19 cellular contexts compared by ENCODE assay signal in genomic region chr9:136754626-136755284, GRCh38. TPM values are rescaled to one million over a fixed set of nuclear protein-coding genes. Genes with fewer than 3 reads are reported as not detected.
DNase-seq lines count a peak whose midpoint lies in the region; ATAC-seq, FAIRE-seq and TF ChIP-seq lines count a peak whose summit lies in the region.
"Had no signal": no experiment of that assay in that cellular context is flagged by ENCODE, and none has a peak within 500 bp of the region (broad histone marks: within the 10 kb centered on the region; RNA-seq: fewer than 3 reads in every experiment).

No MANE protein-coding gene starts in this region.

- TF ChIP-seq RAD21 in HepG2 (CRISPR knock-in tag; IDR thresholded peaks at IDR 0.05): no peak

- no peaks in the 10 kb centered on the region for H4K20me1 ChIP-seq in HepG2 (ENCODE audit: insufficient read depth, low read length)

- H3K27ac ChIP-seq in HepG2 (ENCODE audit: extremely low read length, insufficient read depth, low read length): no peak overlapping the region
- H3K27ac ChIP-seq in right lobe of liver: no peak overlapping the region

- TF ChIP-seq EP300 in HepG2 (IDR thresholded peaks at IDR 0.05; ENCODE audit: low read depth in 2 of 2, low read length in 2 of 2): no peak
- no peak for TF ChIP-seq EP300 in HepG2 (CRISPR knock-in tag; IDR thresholded peaks at IDR 0.05; ENCODE audit: borderline replicate concordance)

- no TSS peak for BruUV-seq in HepG2 (replicated peaks; lab: Mats Ljungman, UMichigan)

- TF ChIP-seq CTCF in HepG2 (CRISPR knock-in tag; IDR thresholded peaks at IDR 0.05) (no peak), right lobe of liver (IDR thresholded peaks at IDR 0.05) (no peak), WTC11 (IDR thresholded peaks at IDR 0.05) (no peak)

- CTCF ChIA-PET in HepG2 (lab: Yijun Ruan, JAX; ENCODE audit: low intra/inter-chr PET ratio, low total read pairs): no interaction called here
- CTCF ChIA-PET in WTC11 (lab: Charles Lee): interaction anchor here (0.7 to 1.7 kb wide), 8 partner anchors 8 to 294 kb away, joined by 3 to 11 read pairs (median 3); partner anchors contain the start of gene LCN10

- no peak overlapping the region for H3K27ac Mint-ChIP-seq in WTC11
- H3K27ac Mint-ChIP-seq: CD4-positive, alpha-beta T cell had no signal

- H3K4me1 Mint-ChIP-seq in WTC11: no peaks in the 10 kb centered on the region

- in situ Hi-C loops in HepG2 (cut with HindIII; ENCODE audit: extremely low pct_ligation_motif_present, low pct_unique_long_range_greater_than_20kb): no loop called here

- H3K36me3 ChIP-seq in HepG2 (replicated peaks in 1 of 2; ENCODE audit: control insufficient read depth in 1 of 2, insufficient read depth in 2 of 2, low read length in 2 of 2) (no peaks in the 10 kb centered on the region), right lobe of liver (no peaks in the 10 kb centered on the region)

- ATAC-seq in HepG2 (peak; percentile 48), right lobe of liver (no peak), WTC11 (peak; percentile 61), HG02623 (IDR thresholded peaks at IDR 0.05; ENCODE audit: unreplicated experiment) (no peak)

- H2AFZ ChIP-seq in HepG2 (ENCODE audit: low read length): no peak overlapping the region

- H3K4me2 ChIP-seq in HepG2 (ENCODE audit: low read depth, low read length): peak overlapping the region; percentile 30; the same call in 1 of the 2 replicates

- POLR2A ChIA-PET in HepG2 (lab: Yijun Ruan, JAX) (interaction anchor here (0.8 kb wide), 1 partner anchor 27 kb away, joined by 3 read pairs; no protein-coding TSS in a partner anchor), WTC11 (lab: Charles Lee) (no interaction called here)

- H3K4me1 ChIP-seq in HepG2 (ENCODE audit: insufficient read depth, low read length): peaks cover 12% of the 10 kb centered on the region; the same call in 1 of the 2 replicates
- no peaks in the 10 kb centered on the region for H3K4me1 ChIP-seq in right lobe of liver

- no peak overlapping the region for H3K4me3 Mint-ChIP-seq in WTC11
- H3K4me3 Mint-ChIP-seq: CD4-positive, alpha-beta T cell had no signal

- 87% methylated on average over 8 of the region's 23 CpGs for WGBS in HepG2 (ENCODE audit: low lambda C conversion rate)
- no CpG with 5 or more reads among the region's 23 CpGs for WGBS in right lobe of liver (ENCODE audit: insufficient coverage, low coverage, low lambda C conversion rate, missing lambda C conversion rate)

- H3K27me3 Mint-ChIP-seq in WTC11 (ENCODE audit: low read depth): peaks cover 3% of the 10 kb centered on the region; the same call in 1 of the 2 replicates

- H3K4me3 ChIP-seq in HepG2 (replicated peaks in 1 of 3; ENCODE audit: insufficient read depth in 1 of 3, low read depth in 2 of 3, low read length in 3 of 3) (no peak overlapping the region), right lobe of liver (no peak overlapping the region)

- TF ChIP-seq POLR2A in HepG2 (IDR thresholded peaks at IDR 0.05; ENCODE audit: insufficient read depth in 1 of 2, low read depth in 2 of 2, low read length in 2 of 2) (no peak), right lobe of liver (IDR thresholded peaks at IDR 0.05) (no peak)

- DNase-seq in HepG2 (ENCODE audit: low spot score) (no peak), right lobe of liver (no peak), WTC11 (ENCODE audit: low spot score) (no peak), islet precursor cell (peak; percentile 70), NCI-H187 (lab: John Stamatoyannopoulos, UW) (no peak)
- DNase-seq in stimulated activated CD4-positive, alpha-beta T cell treated with anti-CD3 and anti-CD28 coated beads, Interleukin-4, amount 100 ng/mL, for 24 hours: no peak
- DNase-seq: ACHN; AML-193; Calu3; CD4-positive, alpha-beta T cell; DMS79; KG1; NCI-H1436; NCI-H345; NCI-H526; SHP77 treated with DMSO at 0.1 percent for 48 hours had no signal

- no peak overlapping the region for H3K9ac ChIP-seq in HepG2 (ENCODE audit: insufficient read depth, low read depth, low read length)

- H3K27me3 ChIP-seq in HepG2 (ENCODE audit: control insufficient read depth in 1 of 2, insufficient read depth in 2 of 2, low read length in 2 of 2): peaks cover 8 to 43% of the 10 kb centered on the region in 2 experiments; a peak in 4 of 5 replicates
- no peaks in the 10 kb centered on the region for H3K27me3 ChIP-seq in right lobe of liver

- intact Hi-C loops in HepG2 (cut with micrococcal nuclease; ENCODE audit: unreplicated experiment) (no loop called here), right lobe of liver (cut with DNase I) (no loop called here)

- FAIRE-seq in HepG2 (lab: Jason Lieb, UNC): no peak
- FAIRE-seq: G401.6 had no signal

- peaks cover 11% of the 10 kb centered on the region for H3K36me3 Mint-ChIP-seq in WTC11

- H3K9me3 Mint-ChIP-seq in WTC11: peaks cover 33% of the 10 kb centered on the region

- peaks cover 15% of the 10 kb centered on the region for H3K9me3 ChIP-seq in HepG2 (ENCODE audit: low read length)
- H3K9me3 ChIP-seq in right lobe of liver: no peaks in the 10 kb centered on the region

- no peaks in the 10 kb centered on the region for H3K79me2 ChIP-seq in HepG2 (ENCODE audit: insufficient read depth, low read length)

RNA-seq across cellular contexts. Expression of gene LCN8, which starts 3.3 kb away (rescaled TPM):
- total RNA-seq in HepG2 (2016; rRNA removed; fragmentation: Illumina TruSeq; extraction: Trizol) (not detected in 2 replicates), right lobe of liver (not detected), WTC11 (2021) (0.21 TPM in 1 of 3 replicates, not detected in the others)
- not detected in 2 replicates for total RNA-seq in HepG2 (2016; cell fraction: cytosol; rRNA removed; fragmentation: Illumina TruSeq; extraction: Trizol; ENCODE audit: low read depth)
- not detected in 2 replicates for total RNA-seq in HepG2 (2016; cell fraction: insoluble cytoplasmic fraction; rRNA removed; fragmentation: Illumina TruSeq; extraction: Trizol)
- not detected in 2 replicates for total RNA-seq in HepG2 (2016; cell fraction: membrane; rRNA removed; fragmentation: Illumina TruSeq; extraction: Trizol)
- not detected in 2 replicates for total RNA-seq in HepG2 (2016; cell fraction: nucleus; rRNA removed; fragmentation: Illumina TruSeq; extraction: Trizol)
- polyA plus RNA-seq in HepG2 (2011; rRNA removed): 0.15 TPM in 1 of 2 replicates, not detected in the other
- 0.01 TPM in 1 of 2 replicates, not detected in the other for polyA plus RNA-seq in HepG2 (2011; cell fraction: cytosol; rRNA removed)
- polyA plus RNA-seq in HepG2 (2011; cell fraction: nucleus; rRNA removed): 0.64 and 1.8 TPM in 2 replicates
- polyA plus RNA-seq in HepG2 (2012): not detected in 2 replicates
- not detected in 2 replicates for polyA plus RNA-seq in HepG2 (2016; cell fraction: cytosol; fragmentation: Illumina TruSeq; extraction: Trizol; ENCODE audit: low read depth)
- not detected in 2 replicates for polyA plus RNA-seq in HepG2 (2016; cell fraction: insoluble cytoplasmic fraction; fragmentation: Illumina TruSeq; extraction: Trizol; ENCODE audit: low read depth)
- polyA plus RNA-seq in HepG2 (2016; cell fraction: membrane; fragmentation: Illumina TruSeq; extraction: Trizol; ENCODE audit: low read depth): not detected in 2 replicates
- polyA plus RNA-seq in HepG2 (2016; cell fraction: nucleus; fragmentation: Illumina TruSeq; extraction: Trizol; ENCODE audit: insufficient read depth, low read depth): not detected in 2 replicates
- polyA minus RNA-seq in HepG2 (2011; rRNA and poly(A)+ RNA removed; ENCODE audit: low replicate concordance): not detected in 2 replicates
- not detected in 2 replicates for polyA minus RNA-seq in HepG2 (2011; cell fraction: cytosol; rRNA and poly(A)+ RNA removed)
- polyA minus RNA-seq in HepG2 (2011; cell fraction: nucleus; rRNA and poly(A)+ RNA removed): not detected in 2 replicates
- total RNA-seq: Calu3; CD4-positive, alpha-beta T cell; OCI-LY7 had no signal

RNA-seq across cellular contexts. Expression of gene LCN6, which starts 6.4 kb away (rescaled TPM):
- total RNA-seq in HepG2 (2016; rRNA removed; fragmentation: Illumina TruSeq; extraction: Trizol) (not detected in 2 replicates), right lobe of liver (under 1 TPM in 2 of 6 experiments, not detected in 4; 0.26 to 0.63 TPM), WTC11 (2021) (not detected in 3 replicates)
- total RNA-seq in HepG2 (2016; cell fraction: cytosol; rRNA removed; fragmentation: Illumina TruSeq; extraction: Trizol; ENCODE audit: low read depth): not detected in 2 replicates
- total RNA-seq in HepG2 (2016; cell fraction: insoluble cytoplasmic fraction; rRNA removed; fragmentation: Illumina TruSeq; extraction: Trizol): not detected in 2 replicates
- not detected in 2 replicates for total RNA-seq in HepG2 (2016; cell fraction: membrane; rRNA removed; fragmentation: Illumina TruSeq; extraction: Trizol)
- total RNA-seq in HepG2 (2016; cell fraction: nucleus; rRNA removed; fragmentation: Illumina TruSeq; extraction: Trizol): not detected in 2 replicates
- polyA plus RNA-seq in HepG2 (2011; rRNA removed): not detected in 2 replicates
- polyA plus RNA-seq in HepG2 (2011; cell fraction: cytosol; rRNA removed): not detected in 2 replicates
- polyA plus RNA-seq in HepG2 (2011; cell fraction: nucleus; rRNA removed): not detected in 2 replicates
- not detected in 2 replicates for polyA plus RNA-seq in HepG2 (2012)
- not detected in 2 replicates for polyA plus RNA-seq in HepG2 (2016; cell fraction: cytosol; fragmentation: Illumina TruSeq; extraction: Trizol; ENCODE audit: low read depth)
- polyA plus RNA-seq in HepG2 (2016; cell fraction: insoluble cytoplasmic fraction; fragmentation: Illumina TruSeq; extraction: Trizol; ENCODE audit: low read depth): not detected in 2 replicates
- polyA plus RNA-seq in HepG2 (2016; cell fraction: membrane; fragmentation: Illumina TruSeq; extraction: Trizol; ENCODE audit: low read depth): not detected in 2 replicates
- polyA plus RNA-seq in HepG2 (2016; cell fraction: nucleus; fragmentation: Illumina TruSeq; extraction: Trizol; ENCODE audit: insufficient read depth, low read depth): not detected in 2 replicates
- polyA minus RNA-seq in HepG2 (2011; rRNA and poly(A)+ RNA removed; ENCODE audit: low replicate concordance): not detected in 2 replicates
- not detected in 2 replicates for polyA minus RNA-seq in HepG2 (2011; cell fraction: cytosol; rRNA and poly(A)+ RNA removed)
- not detected in 2 replicates for polyA minus RNA-seq in HepG2 (2011; cell fraction: nucleus; rRNA and poly(A)+ RNA removed)
- total RNA-seq: Calu3; CD4-positive, alpha-beta T cell; OCI-LY7 had no signal

RNA-seq across cellular contexts. Expression of gene LCN15, which starts 9.6 kb away (rescaled TPM):
- total RNA-seq in HepG2 (2016; rRNA removed; fragmentation: Illumina TruSeq; extraction: Trizol): 0.29 and 1.3 TPM in 2 replicates
- 1.3 and 1.9 TPM in 2 replicates for total RNA-seq in HepG2 (2016; cell fraction: cytosol; rRNA removed; fragmentation: Illumina TruSeq; extraction: Trizol; ENCODE audit: low read depth)
- 0.55 and 1.00 TPM in 2 replicates for total RNA-seq in HepG2 (2016; cell fraction: insoluble cytoplasmic fraction; rRNA removed; fragmentation: Illumina TruSeq; extraction: Trizol)
- total RNA-seq in HepG2 (2016; cell fraction: membrane; rRNA removed; fragmentation: Illumina TruSeq; extraction: Trizol): 0.96 and 1.5 TPM in 2 replicates
- total RNA-seq in HepG2 (2016; cell fraction: nucleus; rRNA removed; fragmentation: Illumina TruSeq; extraction: Trizol): 0.41 and 0.99 TPM in 2 replicates
- 32.9 and 53.7 TPM in 2 replicates for polyA plus RNA-seq in HepG2 (2011; rRNA removed)
- 35.0 and 114 TPM in 2 replicates for polyA plus RNA-seq in HepG2 (2011; cell fraction: cytosol; rRNA removed)
- 18.7 and 43.2 TPM in 2 replicates for polyA plus RNA-seq in HepG2 (2011; cell fraction: nucleus; rRNA removed)
- polyA plus RNA-seq in HepG2 (2012): 13.7 and 27.0 TPM in 2 replicates
- 1.2 and 1.3 TPM in 2 replicates for polyA plus RNA-seq in HepG2 (2016; cell fraction: cytosol; fragmentation: Illumina TruSeq; extraction: Trizol; ENCODE audit: low read depth)
- polyA plus RNA-seq in HepG2 (2016; cell fraction: insoluble cytoplasmic fraction; fragmentation: Illumina TruSeq; extraction: Trizol; ENCODE audit: low read depth): 0.36 and 0.57 TPM in 2 replicates
- 0.84 and 0.88 TPM in 2 replicates for polyA plus RNA-seq in HepG2 (2016; cell fraction: membrane; fragmentation: Illumina TruSeq; extraction: Trizol; ENCODE audit: low read depth)
- polyA plus RNA-seq in HepG2 (2016; cell fraction: nucleus; fragmentation: Illumina TruSeq; extraction: Trizol; ENCODE audit: insufficient read depth, low read depth): 0.93 and 1.4 TPM in 2 replicates
- polyA minus RNA-seq in HepG2 (2011; rRNA and poly(A)+ RNA removed; ENCODE audit: low replicate concordance): 28.1 TPM in 1 of 2 replicates, not detected in the other
- polyA minus RNA-seq in HepG2 (2011; cell fraction: cytosol; rRNA and poly(A)+ RNA removed): 3.6 and 11.7 TPM in 2 replicates
- 2.1 and 3.2 TPM in 2 replicates for polyA minus RNA-seq in HepG2 (2011; cell fraction: nucleus; rRNA and poly(A)+ RNA removed)
- not detected for total RNA-seq in right lobe of liver
- 0.52 to 1.0 TPM (median 0.96 TPM) in 3 replicates for total RNA-seq in WTC11 (2021)
- total RNA-seq: Calu3; CD4-positive, alpha-beta T cell; OCI-LY7 had no signal

RNA-seq across cellular contexts. Expression of gene LCN10, which starts 12.0 kb away (rescaled TPM):
- total RNA-seq in HepG2 (2016; rRNA removed; fragmentation: Illumina TruSeq; extraction: Trizol) (0.14 and 0.53 TPM in 2 replicates), right lobe of liver (under 1 TPM in 4 of 6 experiments, not detected in 2; 0.23 to 0.81 (median 0.32) TPM), WTC11 (2021) (2.4 to 3.7 TPM (median 3.3 TPM) in 3 replicates)
- not detected in 2 replicates for total RNA-seq in HepG2 (2016; cell fraction: cytosol; rRNA removed; fragmentation: Illumina TruSeq; extraction: Trizol; ENCODE audit: low read depth)
- total RNA-seq in HepG2 (2016; cell fraction: insoluble cytoplasmic fraction; rRNA removed; fragmentation: Illumina TruSeq; extraction: Trizol): 0.13 and 0.19 TPM in 2 replicates
- 0.34 TPM in 2 replicates for total RNA-seq in HepG2 (2016; cell fraction: membrane; rRNA removed; fragmentation: Illumina TruSeq; extraction: Trizol)
- total RNA-seq in HepG2 (2016; cell fraction: nucleus; rRNA removed; fragmentation: Illumina TruSeq; extraction: Trizol): 0.22 TPM in 1 of 2 replicates, not detected in the other
- 0.61 and 0.84 TPM in 2 replicates for polyA plus RNA-seq in HepG2 (2011; rRNA removed)
- polyA plus RNA-seq in HepG2 (2011; cell fraction: cytosol; rRNA removed): 0.82 and 1.0 TPM in 2 replicates
- 0.85 and 1.8 TPM in 2 replicates for polyA plus RNA-seq in HepG2 (2011; cell fraction: nucleus; rRNA removed)
- polyA plus RNA-seq in HepG2 (2012): 1.5 and 1.8 TPM in 2 replicates
- 0.18 and 0.24 TPM in 2 replicates for polyA plus RNA-seq in HepG2 (2016; cell fraction: cytosol; fragmentation: Illumina TruSeq; extraction: Trizol; ENCODE audit: low read depth)
- polyA plus RNA-seq in HepG2 (2016; cell fraction: insoluble cytoplasmic fraction; fragmentation: Illumina TruSeq; extraction: Trizol; ENCODE audit: low read depth): 0.27 and 0.43 TPM in 2 replicates
- 0.15 and 0.43 TPM in 2 replicates for polyA plus RNA-seq in HepG2 (2016; cell fraction: membrane; fragmentation: Illumina TruSeq; extraction: Trizol; ENCODE audit: low read depth)
- polyA plus RNA-seq in HepG2 (2016; cell fraction: nucleus; fragmentation: Illumina TruSeq; extraction: Trizol; ENCODE audit: insufficient read depth, low read depth): 0.41 and 0.74 TPM in 2 replicates
- 0.30 and 1.0 TPM in 2 replicates for polyA minus RNA-seq in HepG2 (2011; rRNA and poly(A)+ RNA removed; ENCODE audit: low replicate concordance)
- polyA minus RNA-seq in HepG2 (2011; cell fraction: cytosol; rRNA and poly(A)+ RNA removed): not detected in 2 replicates
- not detected in 2 replicates for polyA minus RNA-seq in HepG2 (2011; cell fraction: nucleus; rRNA and poly(A)+ RNA removed)
- total RNA-seq: CD4-positive, alpha-beta T cell; OCI-LY7 had no signal

RNA-seq across cellular contexts. Expression of gene TMEM141, which starts 36.4 kb away (rescaled TPM):
- total RNA-seq in HepG2 (2016; rRNA removed; fragmentation: Illumina TruSeq; extraction: Trizol) (81.0 and 84.7 TPM in 2 replicates), right lobe of liver (100 to 1,000 TPM in 1 of 6 experiments, 10 to 100 TPM in 5; 46.5 to 105 (median 56.7) TPM), WTC11 (2021) (72.0 to 86.7 TPM (median 86.1 TPM) in 3 replicates)
- 70.4 and 100.0 TPM in 2 replicates for total RNA-seq in HepG2 (2016; cell fraction: cytosol; rRNA removed; fragmentation: Illumina TruSeq; extraction: Trizol; ENCODE audit: low read depth)
- 80.8 and 84.7 TPM in 2 replicates for total RNA-seq in HepG2 (2016; cell fraction: insoluble cytoplasmic fraction; rRNA removed; fragmentation: Illumina TruSeq; extraction: Trizol)
- total RNA-seq in HepG2 (2016; cell fraction: membrane; rRNA removed; fragmentation: Illumina TruSeq; extraction: Trizol): 80.1 and 91.8 TPM in 2 replicates
- total RNA-seq in HepG2 (2016; cell fraction: nucleus; rRNA removed; fragmentation: Illumina TruSeq; extraction: Trizol): 33.1 and 42.9 TPM in 2 replicates
- polyA plus RNA-seq in HepG2 (2011; rRNA removed): 199 and 202 TPM in 2 replicates
- polyA plus RNA-seq in HepG2 (2011; cell fraction: cytosol; rRNA removed): 251 and 366 TPM in 2 replicates
- polyA plus RNA-seq in HepG2 (2011; cell fraction: nucleus; rRNA removed): 166 and 175 TPM in 2 replicates
- polyA plus RNA-seq in HepG2 (2012): 67.3 and 131 TPM in 2 replicates
- polyA plus RNA-seq in HepG2 (2016; cell fraction: cytosol; fragmentation: Illumina TruSeq; extraction: Trizol; ENCODE audit: low read depth): 77.4 and 109 TPM in 2 replicates
- 78.7 and 86.2 TPM in 2 replicates for polyA plus RNA-seq in HepG2 (2016; cell fraction: insoluble cytoplasmic fraction; fragmentation: Illumina TruSeq; extraction: Trizol; ENCODE audit: low read depth)
- polyA plus RNA-seq in HepG2 (2016; cell fraction: membrane; fragmentation: Illumina TruSeq; extraction: Trizol; ENCODE audit: low read depth): 77.7 and 87.6 TPM in 2 replicates
- polyA plus RNA-seq in HepG2 (2016; cell fraction: nucleus; fragmentation: Illumina TruSeq; extraction: Trizol; ENCODE audit: insufficient read depth, low read depth): 59.2 and 68.0 TPM in 2 replicates
- 52.1 and 111 TPM in 2 replicates for polyA minus RNA-seq in HepG2 (2011; rRNA and poly(A)+ RNA removed; ENCODE audit: low replicate concordance)
- polyA minus RNA-seq in HepG2 (2011; cell fraction: cytosol; rRNA and poly(A)+ RNA removed): 30.4 and 35.6 TPM in 2 replicates
- 38.6 and 51.1 TPM in 2 replicates for polyA minus RNA-seq in HepG2 (2011; cell fraction: nucleus; rRNA and poly(A)+ RNA removed)

Comparison
In these comparisons a context has a peak if more than half of its experiments do, and no peak if none do; other contexts are left out.
1. ATAC-seq: peak in HepG2 (single experiment) and WTC11 (single experiment); none in right lobe of liver (0 of 4) and HG02623 (single experiment).